Comparison of ENCODE assay signal across 9 cellular contexts in genomic region chr16:25181247-25181646, GRCh38. TPM values are rescaled to one million over a fixed set of nuclear protein-coding genes. Genes with fewer than 3 reads are reported as not detected.
"Had no signal": no experiment of that assay in that cellular context is flagged by ENCODE, and none has a peak within 500 bp of the region (broad histone marks: within the 10 kb centered on the region; RNA-seq: fewer than 3 reads in every experiment).

No MANE protein-coding gene starts in this region.

RNA-seq across cellular contexts. Expression of gene AQP8, which starts 35.5 kb away (rescaled TPM):
- total RNA-seq: kidney, left lung, mammary epithelial cell, mesothelial cell of epicardium, occipital lobe, osteocyte, posterior vena cava, spleen, tibial nerve had no signal
